Comparison of ENCODE assay signal across 8 cellular contexts in the genomic region with DNA sequence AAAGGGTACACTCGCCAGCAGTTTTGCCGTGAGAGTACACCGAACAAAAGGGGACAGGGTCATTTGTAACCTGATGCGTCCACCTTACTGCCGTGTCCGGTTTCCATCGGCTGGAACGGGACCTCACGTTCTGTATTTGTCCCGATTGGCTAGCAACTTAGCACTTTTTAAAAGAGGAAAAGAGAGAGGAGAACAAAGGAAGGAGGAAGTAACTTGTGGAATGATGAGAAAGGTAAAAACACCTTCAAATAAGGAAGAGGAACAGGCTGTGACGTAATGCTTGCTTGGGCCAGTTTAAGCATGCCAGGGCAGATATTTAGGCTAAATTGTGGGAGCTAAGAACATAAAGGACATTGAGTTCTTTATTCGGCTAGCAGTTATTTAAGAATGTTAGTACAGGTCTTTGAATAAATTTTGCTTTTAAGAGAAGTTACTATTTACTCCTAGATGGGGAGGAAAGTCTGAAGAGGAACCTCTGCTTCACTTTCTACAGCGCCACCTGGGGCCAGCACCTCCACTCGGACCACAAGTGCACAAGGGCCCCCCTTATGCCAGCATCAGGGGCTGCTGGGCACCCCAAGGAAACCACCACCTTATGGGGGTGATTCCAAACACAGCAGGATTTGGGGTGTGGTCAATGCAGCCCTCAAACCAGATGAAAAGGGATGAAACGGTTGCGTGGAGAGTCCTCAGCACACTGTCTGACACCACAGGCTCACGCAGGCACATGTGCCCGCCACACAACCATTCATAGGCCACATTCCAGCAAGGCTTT. TPM values are rescaled to one million over a fixed set of nuclear protein-coding genes. Genes with fewer than 3 reads are reported as not detected.
DNase-seq lines count a peak whose midpoint lies in the region; ATAC-seq, FAIRE-seq and TF ChIP-seq lines count a peak whose summit lies in the region.

No MANE protein-coding gene starts in this region.

- TF ChIP-seq CTCF in heart right ventricle (IDR thresholded peaks at IDR 0.05), result peak in 2 of 9 donors; percentile 19 to 26

- H3K9ac ChIP-seq in SK-N-MC (ENCODE audit: insufficient read length), result no peak overlapping the region

- H3K4me1 ChIP-seq in heart right ventricle (peaks cover 7 to 47% (median 37%) of the 10 kb centered on the region in 9 donors), small intestine (ENCODE audit: control insufficient read depth in 2 of 2, insufficient read depth in 1 of 2, low read depth in 1 of 2, low read length in 1 of 2) (peaks cover 5 to 11% of the 10 kb centered on the region in 2 donors)

- WGBS in heart right ventricle, 2 donors, result 42 to 47% methylated on average over 18 of the region's 18 CpGs
- WGBS in small intestine, 3 donors, result 11 to 25% (median 11%) methylated on average over 18 of the region's 18 CpGs

- H3K4me3 ChIP-seq in heart right ventricle (peak overlapping the region in 3 of 10 donors; percentile 31 to 52 (median 48)), SK-N-MC (0 out of 2 replicates have a peak overlapping the region, but pooled peaks have one; percentile 11), small intestine (ENCODE audit: low read depth in 1 of 2, low read length in 2 of 2) (peak overlapping the region in 1 of 2 donors; percentile 5)

- DNase-seq in heart right ventricle (no peak), Right ventricle myocardium superior (no peak), SK-N-MC (ENCODE audit: low read depth, low spot score) (no peak), small intestine (no peak), NCI-H526 (lab: John Stamatoyannopoulos, UW) (no peak)
- no peak for DNase-seq in stimulated activated CD4-positive, alpha-beta T cell treated with anti-CD3 and anti-CD28 coated beads, Interleukin-4, amount 100 ng/mL, for 1 hour
- DNase-seq in stimulated activated CD4-positive, alpha-beta T cell treated with anti-CD3 and anti-CD28 coated beads, Interleukin-4, amount 100 ng/mL, for 4 hours, result no peak

- H3K36me3 ChIP-seq in heart right ventricle, result peaks cover 0 to 18% (median 0%) of the 10 kb centered on the region in 9 donors
- H3K36me3 ChIP-seq in SK-N-MC (ENCODE audit: insufficient read depth, low read length), result no peaks in the 10 kb centered on the region
- H3K36me3 ChIP-seq in small intestine (ENCODE audit: control insufficient read depth in 2 of 2, insufficient read depth in 2 of 2, low read length in 2 of 2), result no peaks in the 10 kb centered on the region

- ATAC-seq in heart right ventricle (no peak), Right ventricle myocardium superior (ENCODE audit: poor library complexity) (no peak)

- H3K27me3 ChIP-seq in heart right ventricle (peaks cover 0 to 6% (median 0%) of the 10 kb centered on the region in 7 donors), small intestine (ENCODE audit: control insufficient read depth in 2 of 2, insufficient read depth in 2 of 2, low read length in 2 of 2) (no peaks in the 10 kb centered on the region)

- H3K27ac ChIP-seq in heart right ventricle (peak overlapping the region in 9 of 10 donors; percentile 23 to 84 (median 61)), SK-N-MC (no peak overlapping the region), small intestine (ENCODE audit: low read depth in 1 of 2, low read length in 1 of 2) (peak overlapping the region; percentile 92 to 98)

- H3K9me3 ChIP-seq in heart right ventricle, result no peaks in the 10 kb centered on the region
- H3K9me3 ChIP-seq in SK-N-MC (ENCODE audit: low read depth, low read length), result no peaks in the 10 kb centered on the region
- H3K9me3 ChIP-seq in small intestine (ENCODE audit: control insufficient read depth, low read depth), result no peaks in the 10 kb centered on the region

- FAIRE-seq in endometrium (lab: Jason Lieb, UNC) (peak; percentile 72), small intestine (lab: Jason Lieb, UNC) (no peak)

- intact Hi-C loops in heart right ventricle (cut with DNase I) (loop anchor here in 5 of 10 donors (2.0 to 5.0 kb wide), 5 partner anchors 39 to 380 kb away; partner anchors contain the start of genes CPT1B (in 3 of the 5), SCO2 (in 2 of the 5), TYMP (in 2 of the 5) and CHKB (in 1 of the 5)), Right ventricle myocardium superior (cut with DNase I) (loop anchor here (5.0 kb wide), 2 partner anchors 45 to 50 kb away; partner anchors contain the start of genes CPT1B and SHANK3)

RNA-seq across cellular contexts. Expression of gene ARSA, which starts 5.8 kb away (rescaled TPM):
- 10 to 100 TPM; 19.6 to 33.3 (median 26.0) TPM for total RNA-seq in heart right ventricle
- 10 to 100 TPM; 17.5 to 62.3 TPM for polyA plus RNA-seq in heart right ventricle
- 19.1 TPM for total RNA-seq in Right ventricle myocardium superior
- 10 to 100 TPM; 28.2 to 85.9 (median 79.8) TPM for polyA plus RNA-seq in small intestine

RNA-seq across cellular contexts. Expression of gene MAPK8IP2, which starts 21.5 kb away (rescaled TPM):
- total RNA-seq in heart right ventricle (under 1 TPM; 0.08 to 0.52 (median 0.27) TPM), Right ventricle myocardium superior (0.62 TPM)
- polyA plus RNA-seq in heart right ventricle (under 1 TPM; 0.22 to 0.49 TPM), small intestine (1 to 10 TPM in 1 of 3 donors, under 1 TPM in 2; 0.22 to 3.5 (median 0.27) TPM)

RNA-seq across cellular contexts. Expression of gene CHKB, which starts 39.5 kb away (rescaled TPM):
- 10 to 100 TPM; 31.7 to 60.1 (median 39.9) TPM for total RNA-seq in heart right ventricle
- polyA plus RNA-seq in heart right ventricle, result 100 to 1,000 TPM in 1 of 2 donors, 10 to 100 TPM in 1; 27.1 to 251 TPM
- total RNA-seq in Right ventricle myocardium superior, result 36.0 TPM
- 100 to 1,000 TPM in 2 of 3 donors, 10 to 100 TPM in 1; 61.2 to 371 (median 336) TPM for polyA plus RNA-seq in small intestine

RNA-seq across cellular contexts. Expression of gene CPT1B, which starts 43.9 kb away (rescaled TPM):
- 100 to 1,000 TPM; 135 to 487 (median 415) TPM for total RNA-seq in heart right ventricle
- polyA plus RNA-seq in heart right ventricle, result 100 to 1,000 TPM in 1 of 2 donors, 10 to 100 TPM in 1; 61.2 to 351 TPM
- total RNA-seq in Right ventricle myocardium superior, result 402 TPM
- 100 to 1,000 TPM in 1 of 3 donors, 10 to 100 TPM in 2; 14.6 to 115 (median 54.3) TPM for polyA plus RNA-seq in small intestine

RNA-seq across cellular contexts. Expression of gene SHANK3, which starts 50.5 kb away (rescaled TPM):
- 10 to 100 TPM; 19.9 to 36.9 (median 24.7) TPM for total RNA-seq in heart right ventricle
- 10 to 100 TPM; 14.3 to 59.8 TPM for polyA plus RNA-seq in heart right ventricle
- 19.3 TPM for total RNA-seq in Right ventricle myocardium superior
- polyA plus RNA-seq in small intestine, result 10 to 100 TPM in 1 of 3 donors, under 1 TPM in 2; 0.27 to 10.0 (median 0.45) TPM
